ENCODE assay signal across 17 cellular contexts in genomic region chr9:124782661-124783574, GRCh38. TPM values are rescaled to one million over a fixed set of nuclear protein-coding genes. Genes with fewer than 3 reads are reported as not detected.
A peak's percentile ranks its signal among the peaks of the same experiment; 100 is the strongest.
DNase-seq lines count a peak whose midpoint lies in the region; ATAC-seq and TF ChIP-seq lines count a peak whose summit lies in the region.
"Had no signal": no experiment of that assay in that cellular context is flagged by ENCODE, and none has a peak within 500 bp of the region (broad histone marks: within the 10 kb centered on the region; RNA-seq: fewer than 3 reads in every experiment).

No MANE protein-coding gene starts in this region.

- H3K27ac Mint-ChIP-seq in activated naive CD8-positive, alpha-beta T cell treated with anti-CD3 and anti-CD28 coated beads, Interleukin-2, amount 10 ng/mL, durations not matched to agents 7 days and 5 days, result no peak overlapping the region
- H3K27ac Mint-ChIP-seq in activated naive CD8-positive, alpha-beta T cell treated with anti-CD3 and anti-CD28 coated beads for 36 hours, result no peak overlapping the region
- H3K27ac Mint-ChIP-seq in osteocyte (ENCODE audit: unreplicated experiment) (peak overlapping the region; percentile 74), neural progenitor cell (no peak overlapping the region)
- H3K27ac Mint-ChIP-seq: memory B cell, T-cell had no signal

- H3K9me3 ChIP-seq in uterus, result no peaks in the 10 kb centered on the region
- H3K9me3 ChIP-seq in neural progenitor cell (ENCODE audit: low read depth), result no peaks in the 10 kb centered on the region

- no peak overlapping the region for H3K9ac ChIP-seq in neural progenitor cell

- no peak for ATAC-seq in activated naive CD8-positive, alpha-beta T cell treated with anti-CD3 and anti-CD28 coated beads, Interleukin-2, amount 10 ng/mL, durations not matched to agents 7 days and 5 days (ENCODE audit: low read depth)
- ATAC-seq: stimulated activated naive CD8-positive, alpha-beta T cell treated with anti-CD3 and anti-CD28 coated beads, Interleukin-15, Interleukin-2, amounts not matched to agents 100 U/mL and 50 U/mL, for 24 hours; T-cell had no signal

- H3K4me2 ChIP-seq in neural progenitor cell, result no peak overlapping the region

- POLR2A ChIA-PET in activated naive CD8-positive, alpha-beta T cell treated with anti-CD3 and anti-CD28 coated beads, Interleukin-2, amount 10 ng/mL, durations not matched to agents 7 days and 5 days (lab: Charles Lee), result interaction anchor here (1.2 kb wide), 1 partner anchor 78 kb away, joined by 3 read pairs; no protein-coding TSS in a partner anchor

- H3K27me3 ChIP-seq in dorsolateral prefrontal cortex, result no peaks in the 10 kb centered on the region
- no peaks in the 10 kb centered on the region for H3K27me3 ChIP-seq in uterus
- peaks cover 5% of the 10 kb centered on the region for H3K27me3 ChIP-seq in neural progenitor cell

- no peak overlapping the region for H3K4me3 ChIP-seq in dorsolateral prefrontal cortex
- no peak overlapping the region for H3K4me3 ChIP-seq in uterus
- no peak overlapping the region for H3K4me3 ChIP-seq in neural progenitor cell

- H3K4me1 Mint-ChIP-seq in activated naive CD8-positive, alpha-beta T cell treated with anti-CD3 and anti-CD28 coated beads, Interleukin-2, amount 10 ng/mL, durations not matched to agents 7 days and 5 days, result no peaks in the 10 kb centered on the region
- no peaks in the 10 kb centered on the region for H3K4me1 Mint-ChIP-seq in activated naive CD8-positive, alpha-beta T cell treated with anti-CD3 and anti-CD28 coated beads for 36 hours
- H3K4me1 Mint-ChIP-seq in osteocyte (ENCODE audit: unreplicated experiment), result peaks cover 62% of the 10 kb centered on the region
- peaks cover 16% of the 10 kb centered on the region for H3K4me1 Mint-ChIP-seq in neural progenitor cell
- H3K4me1 Mint-ChIP-seq: memory B cell, T-cell had no signal

- peaks cover 13% of the 10 kb centered on the region for H3K27me3 Mint-ChIP-seq in activated naive CD8-positive, alpha-beta T cell treated with anti-CD3 and anti-CD28 coated beads, Interleukin-2, amount 10 ng/mL, durations not matched to agents 7 days and 5 days
- H3K27me3 Mint-ChIP-seq in activated naive CD8-positive, alpha-beta T cell treated with anti-CD3 and anti-CD28 coated beads for 36 hours, result peaks cover 9% of the 10 kb centered on the region
- H3K27me3 Mint-ChIP-seq in osteocyte (ENCODE audit: unreplicated experiment) (no peaks in the 10 kb centered on the region), neural progenitor cell (ENCODE audit: insufficient read depth, low read depth) (peaks cover 10% of the 10 kb centered on the region)
- H3K27me3 Mint-ChIP-seq: memory B cell had no signal

- no peaks in the 10 kb centered on the region for H3K4me1 ChIP-seq in uterus
- peaks cover 17% of the 10 kb centered on the region for H3K4me1 ChIP-seq in neural progenitor cell

- no peaks in the 10 kb centered on the region for H3K36me3 Mint-ChIP-seq in activated naive CD8-positive, alpha-beta T cell treated with anti-CD3 and anti-CD28 coated beads, Interleukin-2, amount 10 ng/mL, durations not matched to agents 7 days and 5 days
- no peaks in the 10 kb centered on the region for H3K36me3 Mint-ChIP-seq in activated naive CD8-positive, alpha-beta T cell treated with anti-CD3 and anti-CD28 coated beads for 36 hours
- H3K36me3 Mint-ChIP-seq in osteocyte (ENCODE audit: unreplicated experiment), result no peaks in the 10 kb centered on the region
- no peaks in the 10 kb centered on the region for H3K36me3 Mint-ChIP-seq in neural progenitor cell
- H3K36me3 Mint-ChIP-seq: memory B cell, T-cell had no signal

- H4K20me1 ChIP-seq in neural progenitor cell (ENCODE audit: low read depth), result no peaks in the 10 kb centered on the region

- peak overlapping the region in 3 of 59 donors; percentile 7 to 48 (median 28) for H3K27ac ChIP-seq in dorsolateral prefrontal cortex
- peak overlapping the region; percentile 61 to 66 for H3K27ac ChIP-seq in uterus
- H3K27ac ChIP-seq in neural progenitor cell, result no peak overlapping the region

- intact Hi-C loops in dorsolateral prefrontal cortex (cut with DNase I) (no loop called here), uterus (cut with DNase I; ENCODE audit: low total_unique reads) (no loop called here)

- H3K4me3 Mint-ChIP-seq in activated naive CD8-positive, alpha-beta T cell treated with anti-CD3 and anti-CD28 coated beads, Interleukin-2, amount 10 ng/mL, durations not matched to agents 7 days and 5 days, result no peak overlapping the region
- no peak overlapping the region for H3K4me3 Mint-ChIP-seq in activated naive CD8-positive, alpha-beta T cell treated with anti-CD3 and anti-CD28 coated beads for 36 hours
- H3K4me3 Mint-ChIP-seq in osteocyte (ENCODE audit: unreplicated experiment) (no peak overlapping the region), neural progenitor cell (no peak overlapping the region)
- H3K4me3 Mint-ChIP-seq: memory B cell, T-cell had no signal

- H3K79me2 ChIP-seq in neural progenitor cell (ENCODE audit: low read depth), result no peaks in the 10 kb centered on the region

- TF ChIP-seq CTCF in dorsolateral prefrontal cortex (IDR thresholded peaks at IDR 0.05 in 54 of 56, conservative IDR thresholded peaks at IDR 0.05 in 2 of 56; ENCODE audit: low read depth in 1 of 56, partially characterized antibody in 56 of 56), result no peak
- no peak for TF ChIP-seq CTCF in osteocyte (IDR thresholded peaks at IDR 0.05)
- TF ChIP-seq CTCF in uterus (IDR thresholded peaks at IDR 0.05), result no peak
- no peak for TF ChIP-seq CTCF in neural progenitor cell (IDR thresholded peaks at IDR 0.05)

- H3F3A ChIP-seq in neural progenitor cell (ENCODE audit: low read depth), result peaks cover 9% of the 10 kb centered on the region

- H2AFZ ChIP-seq in neural progenitor cell (replicated peaks), result no peak overlapping the region

- no peak for TF ChIP-seq POLR2A in uterus (IDR thresholded peaks at IDR 0.05)

- no peaks in the 10 kb centered on the region for H3K36me3 ChIP-seq in uterus
- no peaks in the 10 kb centered on the region for H3K36me3 ChIP-seq in neural progenitor cell

- peak; percentile 12 for DNase-seq in activated naive CD8-positive, alpha-beta T cell treated with anti-CD3 and anti-CD28 coated beads, Interleukin-2, amount 10 ng/mL, durations not matched to agents 7 days and 5 days
- DNase-seq in activated naive CD8-positive, alpha-beta T cell treated with anti-CD3 and anti-CD28 coated beads for 36 hours, result no peak
- DNase-seq in dorsolateral prefrontal cortex, result peak in 6 of 10 donors; percentile 1 to 33 (median 20)
- peak; percentile 75 for DNase-seq in osteocyte (ENCODE audit: extremely low spot score, unreplicated experiment)
- peak in 1 of 2 donors; percentile 18 for DNase-seq in uterus
- DNase-seq in stimulated activated CD4-positive, alpha-beta T cell treated with anti-CD3 and anti-CD28 coated beads, Interleukin-4, amount 100 ng/mL, for 4 hours, result no peak
- DNase-seq in midbrain (lab: John Stamatoyannopoulos, UW), result no peak
- DNase-seq in neural progenitor cell (ENCODE audit: low spot score), result no peak
- DNase-seq: activated CD4-positive, CD25-positive, alpha-beta regulatory T cell; central memory CD4-positive, alpha-beta T cell; NCI-H1694; NCI-H748 treated with DMSO at 0.1 percent for 48 hours; occipital lobe; small intestine; stimulated activated naive CD8-positive, alpha-beta T cell treated with anti-CD3 and anti-CD28 coated beads, Interleukin-15, Interleukin-2, amounts not matched to agents 100 U/mL and 50 U/mL, for 24 hours had no signal

- no peaks in the 10 kb centered on the region for H3K9me3 Mint-ChIP-seq in activated naive CD8-positive, alpha-beta T cell treated with anti-CD3 and anti-CD28 coated beads, Interleukin-2, amount 10 ng/mL, durations not matched to agents 7 days and 5 days
- H3K9me3 Mint-ChIP-seq in activated naive CD8-positive, alpha-beta T cell treated with anti-CD3 and anti-CD28 coated beads for 36 hours, result no peaks in the 10 kb centered on the region
- H3K9me3 Mint-ChIP-seq in osteocyte (ENCODE audit: unreplicated experiment) (no peaks in the 10 kb centered on the region), neural progenitor cell (no peaks in the 10 kb centered on the region)
- H3K9me3 Mint-ChIP-seq: memory B cell, T-cell had no signal

RNA-seq across cellular contexts. Expression of gene OLFML2A, which starts 6.0 kb away (rescaled TPM):
- total RNA-seq in activated naive CD8-positive, alpha-beta T cell treated with anti-CD3 and anti-CD28 coated beads, Interleukin-2, amount 10 ng/mL, durations not matched to agents 7 days and 5 days, result not detected
- total RNA-seq in activated naive CD8-positive, alpha-beta T cell treated with anti-CD3 and anti-CD28 coated beads for 36 hours, result not detected
- total RNA-seq in dorsolateral prefrontal cortex, result 10 to 100 TPM in 14 of 120 experiments, 1 to 10 TPM in 104, under 1 TPM in 2; 0.36 to 21.2 (median 4.4) TPM
- total RNA-seq in osteocyte, result 146 and 169 TPM in 2 replicates
- 10 to 100 TPM; 21.3 to 86.5 (median 71.8) TPM for total RNA-seq in uterus
- 3.1 and 9.0 TPM in 2 replicates for total RNA-seq in neural progenitor cell (ENCODE audit: low replicate concordance)

RNA-seq across cellular contexts. Expression of gene NR6A1, which starts 11.8 kb away (rescaled TPM):
- total RNA-seq in activated naive CD8-positive, alpha-beta T cell treated with anti-CD3 and anti-CD28 coated beads, Interleukin-2, amount 10 ng/mL, durations not matched to agents 7 days and 5 days, result under 1 TPM; 0.06 to 0.11 TPM
- 1 to 10 TPM; 1.2 to 1.3 TPM for total RNA-seq in activated naive CD8-positive, alpha-beta T cell treated with anti-CD3 and anti-CD28 coated beads for 36 hours
- total RNA-seq in dorsolateral prefrontal cortex (1 to 10 TPM; 2.5 to 7.4 (median 4.5) TPM), osteocyte (0.56 and 0.78 TPM in 2 replicates), uterus (1 to 10 TPM in 2 of 4 donors, under 1 TPM in 1, not detected in 1; under 0.01 to 2.6 (median 1.3) TPM), neural progenitor cell (ENCODE audit: low replicate concordance) (302 and 313 TPM in 2 replicates)

Comparison
In these comparisons a context has a peak if more than half of its experiments do, and no peak if none do; other contexts are left out.
1. DNase-seq: peak in activated naive CD8-positive, alpha-beta T cell treated with anti-CD3 and anti-CD28 coated beads, Interleukin-2, amount 10 ng/mL, durations not matched to agents 7 days and 5 days (single experiment), dorsolateral prefrontal cortex (6 of 10) and osteocyte (single experiment); none in activated naive CD8-positive, alpha-beta T cell treated with anti-CD3 and anti-CD28 coated beads for 36 hours (single experiment), stimulated activated CD4-positive, alpha-beta T cell treated with anti-CD3 and anti-CD28 coated beads, Interleukin-4, amount 100 ng/mL, for 4 hours (0 of 2), midbrain (single experiment) and neural progenitor cell (single experiment).
2. RNA of gene NR6A1, which starts 11.8 kb away (total RNA-seq): 302 to 313 TPM in neural progenitor cell; 2.5 to 7.4 TPM in dorsolateral prefrontal cortex, under 0.01 to 2.6 TPM in uterus, 1.2 to 1.3 TPM in activated naive CD8-positive, alpha-beta T cell treated with anti-CD3 and anti-CD28 coated beads for 36 hours, 0.56 to 0.78 TPM in osteocyte and 0.06 to 0.11 TPM in activated naive CD8-positive, alpha-beta T cell treated with anti-CD3 and anti-CD28 coated beads, Interleukin-2, amount 10 ng/mL, durations not matched to agents 7 days and 5 days; every median in the first group is over 10 times any median in the second.